In genomic region chr10:45672201-45673073, GRCh38 we compare ENCODE assay signal across 8 cellular contexts. TPM values are rescaled to one million over a fixed set of nuclear protein-coding genes. Genes with fewer than 3 reads are reported as not detected.
DNase-seq lines count a peak whose midpoint lies in the region; ATAC-seq lines count a peak whose summit lies in the region.

TSS of gene ZFAND4 (minus strand) at chr10:45672772. CDS start at chr10:45663725, 9,047 bp downstream.

- peaks cover 3% of the 10 kb centered on the region for H3K4me1 ChIP-seq in CD4-positive, CD25-positive, alpha-beta regulatory T cell (ENCODE audit: control insufficient read depth, insufficient read depth, low read length, poor library complexity, severe bottlenecking)

- peak within 1 kb of the TSS; percentile 90 to 96 (median 91) for H3K27ac Mint-ChIP-seq in CD4-positive, CD25-positive, alpha-beta regulatory T cell
- peak within 1 kb of the TSS; percentile 89 for H3K27ac Mint-ChIP-seq in activated CD8-positive, alpha-beta T cell treated with anti-CD3 and anti-CD28 coated beads, Interleukin-2, amount 10 ng/mL, durations not matched to agents 7 days and 5 days

- H3K36me3 ChIP-seq in CD4-positive, CD25-positive, alpha-beta regulatory T cell (ENCODE audit: control insufficient read depth, insufficient read depth, low read length) = no peaks in the 10 kb centered on the region

- peak within 1 kb of the TSS; percentile 70 for H3K27ac ChIP-seq in CD4-positive, CD25-positive, alpha-beta regulatory T cell (ENCODE audit: insufficient read depth, low read length, poor library complexity, severe bottlenecking)

- peak; percentile 96 for ATAC-seq in CD4-positive, CD25-positive, alpha-beta regulatory T cell (ENCODE audit: low read depth in 2 of 2)
- ATAC-seq in GM19372 (IDR thresholded peaks at IDR 0.05; ENCODE audit: low read depth, unreplicated experiment) (peak; percentile 93), HG03558 (IDR thresholded peaks at IDR 0.05; ENCODE audit: extremely low read depth, unreplicated experiment) (peak; percentile 97)
- peak; percentile 98 for ATAC-seq in activated CD8-positive, alpha-beta T cell treated with anti-CD3 and anti-CD28 coated beads, Interleukin-2, amount 10 ng/mL, durations not matched to agents 7 days and 5 days

- no peaks in the 10 kb centered on the region for H3K27me3 Mint-ChIP-seq in CD4-positive, CD25-positive, alpha-beta regulatory T cell
- no peaks in the 10 kb centered on the region for H3K27me3 Mint-ChIP-seq in activated CD8-positive, alpha-beta T cell treated with anti-CD3 and anti-CD28 coated beads, Interleukin-2, amount 10 ng/mL, durations not matched to agents 7 days and 5 days (ENCODE audit: low read depth)

- no peaks in the 10 kb centered on the region for H3K9me3 Mint-ChIP-seq in CD4-positive, CD25-positive, alpha-beta regulatory T cell
- no peaks in the 10 kb centered on the region for H3K9me3 Mint-ChIP-seq in activated CD8-positive, alpha-beta T cell treated with anti-CD3 and anti-CD28 coated beads, Interleukin-2, amount 10 ng/mL, durations not matched to agents 7 days and 5 days (ENCODE audit: insufficient read depth)

- CTCF ChIA-PET in activated CD8-positive, alpha-beta T cell treated with anti-CD3 and anti-CD28 coated beads, Interleukin-2, amount 10 ng/mL, durations not matched to agents 7 days and 5 days (lab: Charles Lee) = interaction anchor here (0.6 to 2.4 kb wide), 15 partner anchors 10 to 422 kb away, joined by 3 to 32 read pairs (median 4); no protein-coding TSS in a partner anchor

- H3K4me3 ChIP-seq in CD4-positive, CD25-positive, alpha-beta regulatory T cell (ENCODE audit: low read depth, low read length) = peak within 1 kb of the TSS; percentile 94

- H3K4me1 Mint-ChIP-seq in CD4-positive, CD25-positive, alpha-beta regulatory T cell = peaks cover 10 to 48% (median 40%) of the 10 kb centered on the region in 4 donors
- peaks cover 29% of the 10 kb centered on the region for H3K4me1 Mint-ChIP-seq in activated CD8-positive, alpha-beta T cell treated with anti-CD3 and anti-CD28 coated beads, Interleukin-2, amount 10 ng/mL, durations not matched to agents 7 days and 5 days (ENCODE audit: low read depth)

- POLR2A ChIA-PET in activated CD8-positive, alpha-beta T cell treated with anti-CD3 and anti-CD28 coated beads, Interleukin-2, amount 10 ng/mL, durations not matched to agents 7 days and 5 days (lab: Charles Lee) = interaction anchor here (0.6 to 1.3 kb wide), 5 partner anchors 54 to 253 kb away, joined by 3 to 5 read pairs (median 3); partner anchors contain the start of gene WASHC2C

- DNase-seq in CD4-positive, CD25-positive, alpha-beta regulatory T cell = peak; percentile 90 to 98 (median 92)
- peak; percentile 52 for DNase-seq in NCI-H748 treated with DMSO at 0.1 percent for 48 hours (lab: John Stamatoyannopoulos, UW)
- DNase-seq in activated CD8-positive, alpha-beta T cell treated with anti-CD3 and anti-CD28 coated beads, Interleukin-2, amount 10 ng/mL, durations not matched to agents 7 days and 5 days = peak; percentile 97
- peak; percentile 89 for DNase-seq in effector CD4-positive, alpha-beta T cell
- DNase-seq in medulla oblongata (ENCODE audit: extremely low spot score) = peak; percentile 96
- peak; percentile 87 for DNase-seq in stimulated activated CD8-positive, alpha-beta memory T cell treated with anti-CD3 and anti-CD28 coated beads, Interleukin-12 subunit alpha, Interleukin-12 subunit beta, amount 100 ng/mL, for 1 hour (ENCODE audit: low read depth)

- H3K4me3 Mint-ChIP-seq in CD4-positive, CD25-positive, alpha-beta regulatory T cell = peak within 1 kb of the TSS; percentile 93 to 98 (median 94)
- peak within 1 kb of the TSS; percentile 85 for H3K4me3 Mint-ChIP-seq in activated CD8-positive, alpha-beta T cell treated with anti-CD3 and anti-CD28 coated beads, Interleukin-2, amount 10 ng/mL, durations not matched to agents 7 days and 5 days

- H3K36me3 Mint-ChIP-seq in CD4-positive, CD25-positive, alpha-beta regulatory T cell = no peaks in the 10 kb centered on the region
- H3K36me3 Mint-ChIP-seq in activated CD8-positive, alpha-beta T cell treated with anti-CD3 and anti-CD28 coated beads, Interleukin-2, amount 10 ng/mL, durations not matched to agents 7 days and 5 days (ENCODE audit: low read depth) = peaks cover 10% of the 10 kb centered on the region

- H3K27me3 ChIP-seq in CD4-positive, CD25-positive, alpha-beta regulatory T cell (ENCODE audit: control insufficient read depth, insufficient read depth, low read length) = no peaks in the 10 kb centered on the region

- no peaks in the 10 kb centered on the region for H3K9me3 ChIP-seq in CD4-positive, CD25-positive, alpha-beta regulatory T cell (ENCODE audit: control insufficient read depth in 2 of 2, low read length in 2 of 2)

RNA-seq across cellular contexts. Expression of gene ZFAND4, which starts in this region (rescaled TPM):
- total RNA-seq in CD4-positive, CD25-positive, alpha-beta regulatory T cell = 34.7 TPM
- 10 to 100 TPM; 17.4 to 19.9 (median 18.8) TPM for polyA plus RNA-seq in CD4-positive, CD25-positive, alpha-beta regulatory T cell
- total RNA-seq in activated CD8-positive, alpha-beta T cell treated with anti-CD3 and anti-CD28 coated beads, Interleukin-2, amount 10 ng/mL, durations not matched to agents 7 days and 5 days = 10 to 100 TPM; 23.2 to 23.3 TPM

Comparison
In these comparisons a context has a peak if more than half of its experiments do, and no peak if none do; other contexts are left out.
1. Peak in every context shown above with its lines: DNase-seq, ATAC-seq, H3K4me3 ChIP-seq and H3K27ac ChIP-seq.